Comparison of ENCODE assay signal across 8 cellular contexts in the genomic region with DNA sequence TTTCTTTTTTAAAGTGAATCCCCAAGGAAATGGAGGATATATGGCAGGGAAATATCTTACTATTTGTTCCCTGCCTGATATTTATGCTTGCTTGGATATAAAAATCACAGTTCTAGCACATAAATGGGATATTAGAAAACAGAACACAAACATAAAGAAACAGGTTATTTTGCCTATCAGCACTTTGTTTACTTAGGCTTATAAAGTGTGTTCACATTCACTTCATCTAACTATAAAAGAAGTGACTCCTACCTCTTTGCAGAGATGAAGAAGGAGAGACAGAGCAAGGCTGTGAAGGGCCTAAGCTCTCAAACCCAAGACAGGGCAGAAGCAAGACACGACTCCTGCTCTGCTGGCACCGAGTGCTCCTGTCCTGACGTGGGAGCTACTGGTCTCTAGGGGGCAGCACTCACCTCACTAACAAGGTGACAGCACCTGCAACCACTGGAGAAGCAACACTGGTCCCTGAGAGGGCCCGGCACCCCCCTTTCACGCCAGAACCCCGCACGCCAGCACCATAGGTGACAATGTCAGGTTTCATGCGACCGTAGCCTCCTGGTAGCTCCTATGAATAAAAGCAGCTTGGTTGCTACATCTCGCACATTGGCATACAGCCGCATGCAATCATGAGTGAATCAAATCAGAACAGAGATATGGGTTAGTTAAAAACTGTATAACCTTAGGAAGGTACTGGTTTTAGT. TPM values are rescaled to one million over a fixed set of nuclear protein-coding genes. Genes with fewer than 3 reads are reported as not detected.
A peak's percentile ranks its signal among the peaks of the same experiment; 100 is the strongest.
DNase-seq lines count a peak whose midpoint lies in the region; ATAC-seq lines count a peak whose summit lies in the region.

No MANE protein-coding gene starts in this region.

- H3K27ac Mint-ChIP-seq in CD4-positive, alpha-beta memory T cell, result peak overlapping the region in 5 of 7 donors; percentile 19 to 64 (median 55)

- ATAC-seq in GM21825 (IDR thresholded peaks at IDR 0.05; ENCODE audit: unreplicated experiment) (peak; percentile 44), GM19035 (IDR thresholded peaks at IDR 0.05; ENCODE audit: unreplicated experiment) (no peak)

- peaks cover 52 to 84% of the 10 kb centered on the region in 2 donors for H3K36me3 Mint-ChIP-seq in CD4-positive, alpha-beta memory T cell

- H3K36me3 ChIP-seq in CD4-positive, alpha-beta memory T cell (ENCODE audit: insufficient read depth, low read length), result peaks cover 81% of the 10 kb centered on the region

- CTCF ChIA-PET in CD4-positive, alpha-beta memory T cell (lab: Charles Lee; ENCODE audit: partially characterized antibody), result interaction anchor here (0.7 to 6.6 kb wide), 19 partner anchors 10 to 106 kb away, joined by 3 to 78 read pairs (median 6); partner anchors contain the start of genes MBTPS1 and TAF1C

- POLR2A ChIA-PET in CD4-positive, alpha-beta memory T cell (lab: Charles Lee; ENCODE audit: partially characterized antibody), result interaction anchor here (0.8 to 1.1 kb wide), 2 partner anchors 32 to 91 kb away, joined by 5 to 8 read pairs; partner anchors contain the start of gene MBTPS1

- DNase-seq in CD4-positive, alpha-beta memory T cell, result peak; percentile 64 to 76 (median 67)
- DNase-seq in NCI-H2029 treated with DMSO at 0.1 percent for 48 hours (lab: John Stamatoyannopoulos, UW), result peak; percentile 12
- DNase-seq in activated CD4-positive, CD25-positive, alpha-beta regulatory T cell (lab: John Stamatoyannopoulos, UW), result peak; percentile 23 to 42 (median 28)
- peak; percentile 61 for DNase-seq in central memory CD4-positive, alpha-beta T cell
- DNase-seq in left kidney (ENCODE audit: low read depth, low spot score), result peak; percentile 86
- peak; percentile 21 for DNase-seq in stimulated activated CD8-positive, alpha-beta memory T cell treated with anti-CD3 and anti-CD28 coated beads, Interleukin-12 subunit alpha, Interleukin-12 subunit beta, amount 100 ng/mL, for 24 hours (ENCODE audit: extremely low read depth)

- H3K9me3 ChIP-seq in CD4-positive, alpha-beta memory T cell (ENCODE audit: control insufficient read depth in 1 of 2, low read length in 2 of 2), result no peaks in the 10 kb centered on the region

- H3K27ac ChIP-seq in CD4-positive, alpha-beta memory T cell (ENCODE audit: low read depth, low read length), result no peak overlapping the region

- H3K9me3 Mint-ChIP-seq in CD4-positive, alpha-beta memory T cell, result no peaks in the 10 kb centered on the region

- H3K4me3 ChIP-seq in CD4-positive, alpha-beta memory T cell (ENCODE audit: low read length in 2 of 2), result no peak overlapping the region

- no peaks in the 10 kb centered on the region for H3K27me3 Mint-ChIP-seq in CD4-positive, alpha-beta memory T cell

- intact Hi-C loops in CD4-positive, alpha-beta memory T cell (cut with micrococcal nuclease), result loop anchor here (1.0 to 5.0 kb wide), 4 partner anchors 32 to 418 kb away; partner anchors contain the start of genes MBTPS1, MEAK7 and TAF1C

- H3K4me1 Mint-ChIP-seq in CD4-positive, alpha-beta memory T cell, result peaks cover 29 to 52% (median 35%) of the 10 kb centered on the region in 4 donors

- H3K27me3 ChIP-seq in CD4-positive, alpha-beta memory T cell (ENCODE audit: insufficient read depth, low read length), result no peaks in the 10 kb centered on the region

- H3K4me1 ChIP-seq in CD4-positive, alpha-beta memory T cell (ENCODE audit: insufficient read depth, low read length), result peaks cover 29% of the 10 kb centered on the region

- peak overlapping the region in 4 of 8 donors; percentile 13 to 39 (median 18) for H3K4me3 Mint-ChIP-seq in CD4-positive, alpha-beta memory T cell

RNA-seq across cellular contexts. Expression of gene MBTPS1, which starts 32.0 kb away (rescaled TPM):
- total RNA-seq in CD4-positive, alpha-beta memory T cell, result 100 to 1,000 TPM; 137 to 140 TPM
- 10 to 100 TPM; 53.9 to 61.4 TPM for polyA plus RNA-seq in CD4-positive, alpha-beta memory T cell

RNA-seq across cellular contexts. Expression of gene SLC38A8, which starts 42.1 kb away (rescaled TPM):
- total RNA-seq in CD4-positive, alpha-beta memory T cell, result not detected
- polyA plus RNA-seq in CD4-positive, alpha-beta memory T cell, result not detected

Comparison
In these comparisons a context has a peak if more than half of its experiments do, and no peak if none do; other contexts are left out.
1. DNase-seq: peak in every context shown above with its lines; median percentile 86 in left kidney; 67 in CD4-positive, alpha-beta memory T cell; 61 in central memory CD4-positive, alpha-beta T cell; 28 in activated CD4-positive, CD25-positive, alpha-beta regulatory T cell; 21 in stimulated activated CD8-positive, alpha-beta memory T cell treated with anti-CD3 and anti-CD28 coated beads, Interleukin-12 subunit alpha, Interleukin-12 subunit beta, amount 100 ng/mL, for 24 hours; 12 in NCI-H2029 treated with DMSO at 0.1 percent for 48 hours.